Comparison of ENCODE assay signal across 11 cellular contexts in genomic region chr7:77455334-77455733, GRCh38. TPM values are rescaled to one million over a fixed set of nuclear protein-coding genes. Genes with fewer than 3 reads are reported as not detected.
DNase-seq lines count a peak whose midpoint lies in the region; ATAC-seq and TF ChIP-seq lines count a peak whose summit lies in the region.
"Had no signal": no experiment of that assay in that cellular context is flagged by ENCODE, and none has a peak within 500 bp of the region (broad histone marks: within the 10 kb centered on the region; RNA-seq: fewer than 3 reads in every experiment).

No MANE protein-coding gene starts in this region.

- intact Hi-C loops in PC-9 (cut with micrococcal nuclease; ENCODE audit: unreplicated experiment), result no loop called here
- intact Hi-C loops in stomach (cut with DNase I; ENCODE audit: low total_unique reads), result no loop called here

- no peak overlapping the region for H2AFZ ChIP-seq in PC-9
- H2AFZ ChIP-seq: parathyroid adenoma had no signal

- no peak for TF ChIP-seq EP300 in stomach (IDR thresholded peaks at IDR 0.05)

- TF ChIP-seq POLR2A in stomach (IDR thresholded peaks at IDR 0.05), result no peak

- POLR2A ChIA-PET in PC-9 (lab: Charles Lee; ENCODE audit: unreplicated experiment), result no interaction called here

- H3K27me3 ChIP-seq in PC-9 (ENCODE audit: insufficient read depth, low read depth) (no peaks in the 10 kb centered on the region), stomach (no peaks in the 10 kb centered on the region)

- TF ChIP-seq CTCF in PC-9 (conservative IDR thresholded peaks at IDR 0.05) (no peak), stomach (IDR thresholded peaks at IDR 0.05) (no peak)

- H3K4me3 ChIP-seq in PC-9 (no peak overlapping the region), stomach (no peak overlapping the region)

- H4K20me1 ChIP-seq in PC-9 (ENCODE audit: insufficient read depth), result no peaks in the 10 kb centered on the region

- no peak overlapping the region; the same call in 1 of the 2 replicates for H3K4me2 ChIP-seq in PC-9

- DNase-seq in AG20443 (ENCODE audit: low spot score), result peak; percentile 92
- peak; percentile 16 to 79 for DNase-seq in PC-9
- peak; percentile 21 for DNase-seq in epidermal melanocyte (ENCODE audit: insufficient read length, low spot score)
- DNase-seq in mucosa of gallbladder (ENCODE audit: low spot score), result peak; percentile 18
- DNase-seq in activated naive CD4-positive, alpha-beta T cell treated with anti-CD3 and anti-CD28 coated beads, Interleukin-2, amount 50 U/mL, for 16 hours, result no peak
- no peak for DNase-seq in stomach
- no peak for DNase-seq in cerebellar cortex (ENCODE audit: low spot score)
- DNase-seq: activated effector memory CD4-positive, alpha-beta T cell treated with Interleukin-2 at 50 U/mL for 16 hours; NCI-H1436 had no signal

- H3K9me2 ChIP-seq in PC-9 (ENCODE audit: insufficient read depth), result no peaks in the 10 kb centered on the region

- H3K4me1 ChIP-seq in PC-9 (replicated peaks; ENCODE audit: insufficient read depth), result peaks cover 19% of the 10 kb centered on the region
- peaks cover 0 to 32% (median 4%) of the 10 kb centered on the region in 4 donors for H3K4me1 ChIP-seq in stomach
- H3K4me1 ChIP-seq: parathyroid adenoma had no signal

- H3K79me2 ChIP-seq in PC-9 (ENCODE audit: low read depth), result no peaks in the 10 kb centered on the region
- H3K79me2 ChIP-seq: parathyroid adenoma had no signal

- CTCF ChIA-PET in PC-9 (lab: Charles Lee), result no interaction called here

- no TSS peak for BruUV-seq in PC-9 (replicated peaks; lab: Mats Ljungman, UMichigan)

- 72 to 81% (median 76%) methylated on average over 3 of the region's 3 CpGs for WGBS in stomach, 5 donors

- H3K36me3 ChIP-seq in PC-9 (ENCODE audit: low read depth), result no peaks in the 10 kb centered on the region
- no peaks in the 10 kb centered on the region for H3K36me3 ChIP-seq in stomach

- H3K27ac ChIP-seq in PC-9 (peak overlapping the region; percentile 26; the same call in 1 of the 2 replicates), stomach (no peak overlapping the region)
- H3K27ac ChIP-seq: parathyroid adenoma had no signal

- H3K9me3 ChIP-seq in PC-9 (ENCODE audit: insufficient read depth, low read depth) (no peaks in the 10 kb centered on the region; the same call in 1 of the 2 replicates), stomach (no peaks in the 10 kb centered on the region)

- no peak for ATAC-seq in GM18861 (IDR thresholded peaks at IDR 0.05; ENCODE audit: unreplicated experiment)

- H3F3A ChIP-seq in PC-9 (ENCODE audit: insufficient read depth, low read depth), result peaks cover 20% of the 10 kb centered on the region

RNA-seq across cellular contexts. Expression of gene GSAP, which starts 39.2 kb away (rescaled TPM):
- total RNA-seq in PC-9 (2021), result 15.6 and 17.2 TPM in 2 replicates
- total RNA-seq in mucosa of gallbladder, result 23.9 TPM
- total RNA-seq in stomach, result 10 to 100 TPM in 4 of 5 donors, 1 to 10 TPM in 1; 3.5 to 52.1 (median 35.3) TPM
- 10 to 100 TPM in 1 of 3 donors, 1 to 10 TPM in 2; 7.7 to 13.2 (median 8.1) TPM for polyA plus RNA-seq in stomach

Comparison
In these comparisons a context has a peak if more than half of its experiments do, and no peak if none do; other contexts are left out.
1. DNase-seq: peak in AG20443 (single experiment), PC-9 (2 of 2), epidermal melanocyte (single experiment) and mucosa of gallbladder (single experiment); none in activated naive CD4-positive, alpha-beta T cell treated with anti-CD3 and anti-CD28 coated beads, Interleukin-2, amount 50 U/mL, for 16 hours (single experiment), stomach (single experiment) and cerebellar cortex (single experiment).